ENCODE assay signal across 8 cellular contexts in genomic region chr14:71322660-71323250, GRCh38. TPM values are rescaled to one million over a fixed set of nuclear protein-coding genes. Genes with fewer than 3 reads are reported as not detected.
A peak's percentile ranks its signal among the peaks of the same experiment; 100 is the strongest.
DNase-seq lines count a peak whose midpoint lies in the region; ATAC-seq, FAIRE-seq and TF ChIP-seq lines count a peak whose summit lies in the region.

No MANE protein-coding gene starts in this region.

- H3K4me3 ChIP-seq in cardiac muscle cell (peak overlapping the region; percentile 90), right cardiac atrium (ENCODE audit: low read length) (no peak overlapping the region), ascending aorta (peak overlapping the region; percentile 87 to 95), suprapubic skin (peak overlapping the region; percentile 99)

- no peak for TF ChIP-seq POLR2A in suprapubic skin (IDR thresholded peaks at IDR 0.05)

- TF ChIP-seq EP300 in suprapubic skin (IDR thresholded peaks at IDR 0.05), result no peak

- intact Hi-C loops in right cardiac atrium (cut with DNase I) (loop anchor here in 3 of 4 donors (5.0 to 10.0 kb wide), 3 partner anchors 190 to 432 kb away; no protein-coding TSS in a partner anchor), ascending aorta (cut with DNase I) (loop anchor here (2.0 to 5.0 kb wide), 2 partner anchors 115 to 430 kb away; no protein-coding TSS in a partner anchor)

- H3K4me1 ChIP-seq in cardiac muscle cell (ENCODE audit: low read depth) (peaks cover 30% of the 10 kb centered on the region), right cardiac atrium (ENCODE audit: control insufficient read depth, insufficient read depth, low read length) (peaks cover 2% of the 10 kb centered on the region), ascending aorta (peaks cover 0 to 8% of the 10 kb centered on the region in 2 donors), suprapubic skin (peaks cover 32% of the 10 kb centered on the region)

- H3K9me3 ChIP-seq in cardiac muscle cell (ENCODE audit: low read depth) (no peaks in the 10 kb centered on the region), right cardiac atrium (ENCODE audit: control insufficient read depth, low read length) (no peaks in the 10 kb centered on the region), ascending aorta (no peaks in the 10 kb centered on the region), suprapubic skin (no peaks in the 10 kb centered on the region)

- TF ChIP-seq CTCF in cardiac muscle cell (IDR thresholded peaks at IDR 0.05; ENCODE audit: low read depth, low read length) (peak; percentile 69), ascending aorta (IDR thresholded peaks at IDR 0.05) (peak; percentile 34 to 67 (median 47)), suprapubic skin (IDR thresholded peaks at IDR 0.05) (peak in 1 of 2 donors; percentile 45)

- peak; percentile 37 to 73 for DNase-seq in cardiac muscle cell (ENCODE audit: low read depth in 1 of 2, low spot score in 1 of 2)
- DNase-seq in right cardiac atrium, result no peak
- DNase-seq in MV-4-11 (lab: John Stamatoyannopoulos, UW), result peak; percentile 37
- DNase-seq in ascending aorta (ENCODE audit: low spot score in 2 of 2), result no peak
- DNase-seq in suprapubic skin (ENCODE audit: low spot score in 2 of 2), result no peak
- DNase-seq in HPDE6-E6E7 (ENCODE audit: extremely low spot score), result no peak

- H3K27ac ChIP-seq in cardiac muscle cell, result no peak overlapping the region
- no peak overlapping the region for H3K27ac ChIP-seq in right cardiac atrium (ENCODE audit: low read length)
- H3K27ac ChIP-seq in ascending aorta, result no peak overlapping the region
- H3K27ac ChIP-seq in suprapubic skin, result peak overlapping the region; percentile 98

- ATAC-seq in right cardiac atrium, result no peak
- no peak for ATAC-seq in HG02759 (IDR thresholded peaks at IDR 0.05; ENCODE audit: unreplicated experiment)

- WGBS in right cardiac atrium, result 41% methylated on average over 2 of the region's 2 CpGs
- WGBS in suprapubic skin, result 46% methylated on average over 2 of the region's 2 CpGs

- peak; percentile 94 for FAIRE-seq in islet of Langerhans (lab: Jason Lieb, UNC)

- H3K36me3 ChIP-seq in cardiac muscle cell (no peaks in the 10 kb centered on the region), ascending aorta (no peaks in the 10 kb centered on the region), suprapubic skin (no peaks in the 10 kb centered on the region)

- no peaks in the 10 kb centered on the region for H3K27me3 ChIP-seq in cardiac muscle cell
- no peaks in the 10 kb centered on the region for H3K27me3 ChIP-seq in right cardiac atrium (ENCODE audit: control insufficient read depth, insufficient read depth)
- no peaks in the 10 kb centered on the region for H3K27me3 ChIP-seq in ascending aorta
- H3K27me3 ChIP-seq in suprapubic skin, result no peaks in the 10 kb centered on the region

RNA-seq across cellular contexts. Expression of gene SIPA1L1, which starts 2.5 kb away (rescaled TPM):
- total RNA-seq in cardiac muscle cell (10.7 and 20.0 TPM in 2 replicates), right cardiac atrium (1 to 10 TPM; 6.8 to 8.9 (median 7.9) TPM), ascending aorta (12.6 TPM), suprapubic skin (10 to 100 TPM; 38.4 to 64.4 (median 46.7) TPM)
- polyA plus RNA-seq in cardiac muscle cell (20.5 and 23.7 TPM in 2 replicates), right cardiac atrium (3.3 TPM)

Comparison
In these comparisons a context has a peak if more than half of its experiments do, and no peak if none do; other contexts are left out.
1. DNase-seq: peak in cardiac muscle cell (2 of 2) and MV-4-11 (single experiment); none in right cardiac atrium (0 of 3), ascending aorta (0 of 2), suprapubic skin (0 of 2) and HPDE6-E6E7 (single experiment).